In the genomic region with DNA sequence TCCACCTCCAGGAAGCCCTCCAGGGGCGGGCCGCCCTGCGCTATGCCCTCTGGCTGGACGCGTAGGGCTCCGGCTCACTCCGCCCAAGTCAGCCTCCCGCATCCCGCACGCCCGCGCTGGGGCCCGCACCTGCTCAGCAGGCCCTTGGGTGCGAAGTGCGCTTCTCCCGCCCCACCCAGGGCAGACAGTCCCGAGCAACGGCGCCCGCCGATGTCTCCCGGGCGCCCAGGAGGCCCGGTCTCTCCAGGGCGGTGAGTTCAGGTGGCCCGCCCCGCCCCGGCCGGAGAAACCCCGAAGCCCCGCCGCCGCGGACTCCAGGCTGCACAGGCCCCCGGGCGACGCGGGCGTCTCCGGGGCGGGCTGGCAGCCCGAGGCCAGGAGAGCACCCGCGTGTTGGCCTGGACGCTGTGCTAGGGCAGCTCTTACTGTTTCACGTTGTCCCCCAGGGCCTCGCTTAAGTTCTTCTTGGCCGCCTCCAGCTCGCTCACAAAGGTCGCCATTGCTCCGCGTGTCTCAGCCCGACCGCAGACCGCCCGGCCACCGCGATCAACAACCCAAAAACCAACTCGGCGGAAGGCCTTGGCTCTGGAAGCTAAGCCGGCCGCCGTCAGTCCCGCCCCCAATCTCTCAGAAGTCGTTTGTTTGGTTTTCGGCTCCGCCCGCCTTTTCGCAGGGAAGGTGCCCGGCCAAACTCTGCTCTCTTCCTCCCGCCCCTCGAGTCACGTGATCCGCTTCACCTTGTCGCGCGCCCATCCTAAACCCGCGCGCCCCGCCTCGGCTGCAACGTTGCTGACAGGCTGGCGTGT, we compare ENCODE assay signal across 8 cellular contexts. TPM values are rescaled to one million over a fixed set of nuclear protein-coding genes. Genes with fewer than 3 reads are reported as not detected.
A peak's percentile ranks its signal among the peaks of the same experiment; 100 is the strongest.
DNase-seq lines count a peak whose midpoint lies in the region; ATAC-seq, FAIRE-seq and TF ChIP-seq lines count a peak whose summit lies in the region.

A gene with protein sequence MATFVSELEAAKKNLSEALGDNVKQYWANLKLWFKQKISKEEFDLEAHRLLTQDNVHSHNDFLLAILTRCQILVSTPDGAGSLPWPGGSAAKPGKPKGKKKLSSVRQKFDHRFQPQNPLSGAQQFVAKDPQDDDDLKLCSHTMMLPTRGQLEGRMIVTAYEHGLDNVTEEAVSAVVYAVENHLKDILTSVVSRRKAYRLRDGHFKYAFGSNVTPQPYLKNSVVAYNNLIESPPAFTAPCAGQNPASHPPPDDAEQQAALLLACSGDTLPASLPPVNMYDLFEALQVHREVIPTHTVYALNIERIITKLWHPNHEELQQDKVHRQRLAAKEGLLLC (minus strand): TSS at position 531 of the 806 bp plus-strand sequence. CDS start 31 bp downstream, at position 500.

- dilution Hi-C loops in keratinocyte (cut with MboI; ENCODE audit: extremely low pct_ligation_motif_present, low sequenced_read_pairs) = no loop called here

- H3K27ac ChIP-seq in keratinocyte (ENCODE audit: control insufficient read depth, insufficient read depth, low read length) = peak within 1 kb of the TSS; percentile 71

- no peaks in the 10 kb centered on the region for H4K20me1 ChIP-seq in keratinocyte (ENCODE audit: control insufficient read depth, extremely low read depth, insufficient read depth, low read length)

- H3K4me3 Mint-ChIP-seq in chondrocyte (ENCODE audit: unreplicated experiment) = peak within 1 kb of the TSS; percentile 92

- peaks cover 2% of the 10 kb centered on the region for H3K36me3 Mint-ChIP-seq in chondrocyte (ENCODE audit: low read depth)

- peaks cover 27% of the 10 kb centered on the region for H3K79me2 ChIP-seq in keratinocyte (ENCODE audit: control insufficient read depth, insufficient read depth, low read length)

- no peaks in the 10 kb centered on the region for H3K27me3 Mint-ChIP-seq in chondrocyte (ENCODE audit: low read depth)

- H3K9me1 ChIP-seq in keratinocyte (ENCODE audit: control insufficient read depth, extremely low read depth, insufficient read depth, low read length) = no peaks in the 10 kb centered on the region

- H2AFZ ChIP-seq in keratinocyte (ENCODE audit: control insufficient read depth, low read length) = peak within 1 kb of the TSS; percentile 89

- DNase-seq in AML-193 (lab: John Stamatoyannopoulos, UW) = peak; percentile 98 to 99
- DNase-seq in NCI-H510A (lab: John Stamatoyannopoulos, UW) = peak; percentile 98
- DNase-seq in activated CD4-positive, alpha-beta T cell treated with anti-CD3 and anti-CD28 coated beads for 1 hour = peak; percentile 97
- peak; percentile 100 for DNase-seq in chondrocyte (ENCODE audit: low spot score)
- peak; percentile 83 for DNase-seq in keratinocyte (ENCODE audit: low read depth, low spot score)
- peak; percentile 94 to 96 for DNase-seq in stimulated activated CD4-positive, alpha-beta T cell treated with anti-CD3 and anti-CD28 coated beads, Interleukin-15, amount 100 ng/mL, for 1 hour (ENCODE audit: low read depth in 1 of 2, low spot score in 1 of 2)

- FAIRE-seq in keratinocyte (lab: Jason Lieb, UNC) = peak; percentile 66

- H3K4me1 ChIP-seq in keratinocyte (ENCODE audit: control insufficient read depth, extremely low read depth, insufficient read depth, low read length) = peaks cover 6% of the 10 kb centered on the region

- peaks cover 34% of the 10 kb centered on the region for H3K4me1 Mint-ChIP-seq in chondrocyte (ENCODE audit: low read depth)

- peak within 1 kb of the TSS; percentile 90 for H3K9ac ChIP-seq in keratinocyte (ENCODE audit: control insufficient read depth, extremely low read depth, insufficient read depth, low read length)

- H3K4me3 ChIP-seq in keratinocyte (ENCODE audit: control insufficient read depth in 2 of 3, extremely low read depth in 1 of 3, insufficient read depth in 2 of 3, low read depth in 1 of 3, low read length in 3 of 3) = peak within 1 kb of the TSS; percentile 63 to 68 (median 66)

- no peaks in the 10 kb centered on the region for H3K9me3 Mint-ChIP-seq in chondrocyte (ENCODE audit: low read depth)

- H3K27ac Mint-ChIP-seq in chondrocyte (ENCODE audit: unreplicated experiment) = peak within 1 kb of the TSS; percentile 97

- H3K27me3 ChIP-seq in keratinocyte (ENCODE audit: control insufficient read depth, extremely low read depth, insufficient read depth, low read length) = no peaks in the 10 kb centered on the region

- TF ChIP-seq CTCF in chondrocyte (IDR thresholded peaks at IDR 0.05) (no peak), keratinocyte (optimal IDR thresholded peaks at IDR 0.05 in 1 of 3, IDR thresholded peaks at IDR 0.05 in 1 of 3, conservative IDR thresholded peaks at IDR 0.05 in 1 of 3; ENCODE audit: extremely low read depth in 1 of 3, insufficient read depth in 2 of 3, low read length in 3 of 3) (peak in 1 of 3 experiments; percentile 41)

- peak; percentile 90 for ATAC-seq in HG03432 (IDR thresholded peaks at IDR 0.05; ENCODE audit: unreplicated experiment)

- H3K9me3 ChIP-seq in keratinocyte (ENCODE audit: control insufficient read depth, low read depth, low read length) = no peaks in the 10 kb centered on the region

- H3K4me2 ChIP-seq in keratinocyte (ENCODE audit: control insufficient read depth, extremely low read depth, insufficient read depth, low read depth, low read length) = peak within 1 kb of the TSS; percentile 92

- TF ChIP-seq POLR2A in GM19099 (IDR thresholded peaks at IDR 0.05; ENCODE audit: extremely low read depth, insufficient read length, low read depth) = peak; percentile 38

- H3K36me3 ChIP-seq in keratinocyte (ENCODE audit: control insufficient read depth in 2 of 2, extremely low read depth in 1 of 2, insufficient read depth in 2 of 2, low read length in 2 of 2) = no peaks in the 10 kb centered on the region

RNA-seq across cellular contexts. Expression of the gene that starts here (rescaled TPM):
- total RNA-seq in chondrocyte = 8.9 to 11.1 TPM (median 9.3 TPM) in 3 replicates
- polyA plus RNA-seq in keratinocyte = 10.5 to 15.0 TPM (median 11.9 TPM) in 3 replicates
- 2.0 TPM for polyA plus RNA-seq in keratinocyte (2011; ENCODE audit: low read depth)
- 8.3 and 15.8 TPM in 2 replicates for polyA plus RNA-seq in keratinocyte (2011; cell fraction: cytosol; rRNA removed)
- polyA plus RNA-seq in keratinocyte (2011; cell fraction: nucleus; rRNA removed) = 17.7 and 20.6 TPM in 2 replicates
- 6.5 and 7.6 TPM in 2 replicates for polyA plus RNA-seq in keratinocyte (2012; ENCODE audit: low replicate concordance)
- polyA minus RNA-seq in keratinocyte = 4.7 to 13.7 TPM (median 8.3 TPM) in 3 replicates
- 3.5 TPM for polyA minus RNA-seq in keratinocyte (2011; cell fraction: cytosol; rRNA and poly(A)+ RNA removed)
- 3.6 and 6.4 TPM in 2 replicates for polyA minus RNA-seq in keratinocyte (2011; cell fraction: nucleus; rRNA and poly(A)+ RNA removed)

Comparison
In these comparisons a context has a peak if more than half of its experiments do, and no peak if none do; other contexts are left out.
1. Peak in every context shown above with its lines: DNase-seq, ATAC-seq, H3K4me3 ChIP-seq and H3K27ac ChIP-seq.